In genomic region chr6:141118991-141119390, GRCh38 we compare ENCODE assay signal across 21 cellular contexts.
DNase-seq lines count a peak whose midpoint lies in the region; ATAC-seq and TF ChIP-seq lines count a peak whose summit lies in the region.
"Had no signal": no experiment of that assay in that cellular context is flagged by ENCODE, and none has a peak within 500 bp of the region (broad histone marks: within the 10 kb centered on the region; RNA-seq: fewer than 3 reads in every experiment).

No MANE protein-coding gene starts in this region.

- intact Hi-C loops in activated T-helper 2 cell treated with anti-CD3 and anti-CD28 coated beads, Interferon-gamma antibody, Interleukin-2, Interleukin-4, amounts not matched to agents 10 μg/mL and 5 μg/mL and 100 μg/mL, durations not matched to agents 14 hours and 24 hours and 36 hours (cut with micrococcal nuclease), result no loop called here

- DNase-seq in COLO829 (ENCODE audit: low spot score), result peak; percentile 61
- peak; percentile 83 for DNase-seq in SK-MEL-5 (ENCODE audit: low read depth, low spot score)
- DNase-seq in mesothelial cell of epicardium (ENCODE audit: low spot score in 2 of 2, unreplicated experiment in 2 of 2), result no peak
- DNase-seq in neural crest cell (ENCODE audit: low read depth, low spot score), result no peak
- no peak for DNase-seq in OCI-M1 (lab: John Stamatoyannopoulos, UW)
- no peak for DNase-seq in activated T-helper 2 cell treated with anti-CD3 and anti-CD28 coated beads, Interferon-gamma antibody, Interleukin-2, Interleukin-4, amounts not matched to agents 10 μg/mL and 5 μg/mL and 100 μg/mL, durations not matched to agents 14 hours and 24 hours and 36 hours (ENCODE audit: low spot score)
- DNase-seq: AML-193; CD4-positive, alpha-beta T cell; CD8-positive, alpha-beta T cell; COR-L47; DMS 273 treated with DMSO at 0.1 percent for 48 hours; DMS153; DMS53; DMS79; DND-41; EL; GDM1 had no signal

- in situ Hi-C loops in SK-MEL-5 (cut with HindIII; ENCODE audit: low pct_unique_long_range_greater_than_20kb, low sequenced_read_pairs), result no loop called here

- TF ChIP-seq CTCF in mesothelial cell of epicardium (IDR thresholded peaks at IDR 0.05; ENCODE audit: unreplicated experiment) (no peak), neural crest cell (conservative IDR thresholded peaks at IDR 0.05) (no peak)

- ATAC-seq in GM19351 (IDR thresholded peaks at IDR 0.05; ENCODE audit: unreplicated experiment), result no peak
- ATAC-seq: A549; CD8-positive, alpha-beta T cell; GM12878 had no signal

- H3K36me3 Mint-ChIP-seq in mesothelial cell of epicardium (peaks cover 2% of the 10 kb centered on the region), neural crest cell (ENCODE audit: low read depth) (peaks cover 3% of the 10 kb centered on the region)
- H3K36me3 Mint-ChIP-seq in activated T-helper 2 cell treated with anti-CD3 and anti-CD28 coated beads, Interferon-gamma antibody, Interleukin-2, Interleukin-4, amounts not matched to agents 10 μg/mL and 5 μg/mL and 100 μg/mL, durations not matched to agents 14 hours and 24 hours and 36 hours (ENCODE audit: low read depth), result no peaks in the 10 kb centered on the region
- H3K36me3 Mint-ChIP-seq: CD8-positive, alpha-beta T cell had no signal

- H3K9me3 Mint-ChIP-seq in mesothelial cell of epicardium (peaks cover 10% of the 10 kb centered on the region), neural crest cell (peaks cover 10% of the 10 kb centered on the region)
- H3K9me3 Mint-ChIP-seq in activated T-helper 2 cell treated with anti-CD3 and anti-CD28 coated beads, Interferon-gamma antibody, Interleukin-2, Interleukin-4, amounts not matched to agents 10 μg/mL and 5 μg/mL and 100 μg/mL, durations not matched to agents 14 hours and 24 hours and 36 hours, result no peaks in the 10 kb centered on the region
- H3K9me3 Mint-ChIP-seq: CD4-positive, alpha-beta T cell; CD8-positive, alpha-beta T cell had no signal

- H3K4me3 Mint-ChIP-seq in mesothelial cell of epicardium, result no peak overlapping the region
- no peak overlapping the region for H3K4me3 Mint-ChIP-seq in neural crest cell
- no peak overlapping the region for H3K4me3 Mint-ChIP-seq in activated T-helper 2 cell treated with anti-CD3 and anti-CD28 coated beads, Interferon-gamma antibody, Interleukin-2, Interleukin-4, amounts not matched to agents 10 μg/mL and 5 μg/mL and 100 μg/mL, durations not matched to agents 14 hours and 24 hours and 36 hours (ENCODE audit: low read depth)
- H3K4me3 Mint-ChIP-seq: B cell; CD4-positive, alpha-beta T cell; CD8-positive, alpha-beta T cell had no signal

- H3K4me1 Mint-ChIP-seq in mesothelial cell of epicardium, result peaks cover 17% of the 10 kb centered on the region
- H3K4me1 Mint-ChIP-seq in neural crest cell, result peaks cover 5% of the 10 kb centered on the region
- H3K4me1 Mint-ChIP-seq in activated T-helper 2 cell treated with anti-CD3 and anti-CD28 coated beads, Interferon-gamma antibody, Interleukin-2, Interleukin-4, amounts not matched to agents 10 μg/mL and 5 μg/mL and 100 μg/mL, durations not matched to agents 14 hours and 24 hours and 36 hours (ENCODE audit: low read depth), result no peaks in the 10 kb centered on the region
- H3K4me1 Mint-ChIP-seq: B cell had no signal

- H3K27me3 Mint-ChIP-seq in mesothelial cell of epicardium (ENCODE audit: low read depth) (no peaks in the 10 kb centered on the region), neural crest cell (ENCODE audit: low read depth) (no peaks in the 10 kb centered on the region)
- no peaks in the 10 kb centered on the region for H3K27me3 Mint-ChIP-seq in activated T-helper 2 cell treated with anti-CD3 and anti-CD28 coated beads, Interferon-gamma antibody, Interleukin-2, Interleukin-4, amounts not matched to agents 10 μg/mL and 5 μg/mL and 100 μg/mL, durations not matched to agents 14 hours and 24 hours and 36 hours (ENCODE audit: low read depth)
- H3K27me3 Mint-ChIP-seq: B cell had no signal

- H3K27ac Mint-ChIP-seq in mesothelial cell of epicardium (peak overlapping the region; percentile 34), neural crest cell (ENCODE audit: unreplicated experiment) (peak overlapping the region; percentile 12)
- no peak overlapping the region for H3K27ac Mint-ChIP-seq in activated T-helper 2 cell treated with anti-CD3 and anti-CD28 coated beads, Interferon-gamma antibody, Interleukin-2, Interleukin-4, amounts not matched to agents 10 μg/mL and 5 μg/mL and 100 μg/mL, durations not matched to agents 14 hours and 24 hours and 36 hours
- H3K27ac Mint-ChIP-seq: B cell; CD4-positive, alpha-beta T cell; CD8-positive, alpha-beta T cell had no signal

Comparison
In these comparisons a context has a peak if more than half of its experiments do, and no peak if none do; other contexts are left out.
1. DNase-seq: peak in COLO829 (single experiment) and SK-MEL-5 (single experiment); none in mesothelial cell of epicardium (0 of 2), neural crest cell (single experiment), OCI-M1 (single experiment) and activated T-helper 2 cell treated with anti-CD3 and anti-CD28 coated beads, Interferon-gamma antibody, Interleukin-2, Interleukin-4, amounts not matched to agents 10 μg/mL and 5 μg/mL and 100 μg/mL, durations not matched to agents 14 hours and 24 hours and 36 hours (single experiment).